Comparison of ENCODE assay signal across 8 cellular contexts in the genomic region with DNA sequence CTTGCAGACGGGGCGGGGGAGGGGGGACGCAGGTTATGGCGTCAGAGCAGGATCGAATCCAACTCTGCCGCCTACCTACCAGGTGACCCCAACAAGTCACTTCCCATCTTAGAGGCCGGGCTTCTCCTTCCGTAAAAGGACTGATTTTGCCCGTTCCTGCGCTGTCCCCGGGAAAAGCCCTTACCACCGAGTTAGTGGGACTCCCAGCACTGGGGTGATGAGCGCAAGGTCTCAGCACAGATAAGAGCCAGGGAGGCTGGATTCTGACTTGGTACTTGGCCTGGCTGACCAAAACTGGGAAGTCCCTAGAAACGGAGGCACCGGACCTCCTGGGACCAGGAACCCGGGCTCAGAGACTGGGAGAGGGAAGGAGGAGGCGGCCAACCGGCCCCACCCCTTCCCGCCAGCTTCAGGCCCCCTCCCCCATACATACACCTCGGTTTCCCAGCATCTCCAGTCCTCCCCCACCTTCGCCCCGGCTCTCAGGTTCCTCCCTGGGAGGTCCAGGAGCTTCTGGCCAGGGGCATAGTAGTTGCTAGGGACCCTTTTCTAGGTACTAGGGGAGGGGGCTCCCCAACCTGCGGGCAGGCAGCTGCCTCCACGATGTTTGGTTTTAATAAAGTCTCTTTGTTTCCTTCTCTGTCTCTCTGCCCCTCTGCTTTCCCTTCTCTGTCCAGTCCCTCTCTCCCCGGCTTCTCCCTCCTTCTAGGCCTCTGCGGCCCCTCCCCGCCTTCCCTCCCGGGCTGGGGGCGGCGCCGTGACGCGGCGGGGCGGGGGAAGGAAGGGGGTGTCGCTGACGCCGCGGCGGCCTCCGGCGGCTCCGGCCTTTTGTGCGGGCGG. TPM values are rescaled to one million over a fixed set of nuclear protein-coding genes. Genes with fewer than 3 reads are reported as not detected.
DNase-seq lines count a peak whose midpoint lies in the region; TF ChIP-seq lines count a peak whose summit lies in the region.

Gene GRAMD1A (plus strand): TSS at position 826 of the 840 bp plus-strand sequence. CDS start 156 bp downstream, outside the sequence.

- no peaks in the 10 kb centered on the region for H3K9me3 Mint-ChIP-seq in T-helper 2 cell treated with Interferon-gamma antibody and Interleukin-4, amounts not matched to agents 5 μg/mL and 100 μg/mL, for 36 hours

- peaks cover 12% of the 10 kb centered on the region for H3K36me3 Mint-ChIP-seq in T-helper 2 cell treated with Interferon-gamma antibody and Interleukin-4, amounts not matched to agents 5 μg/mL and 100 μg/mL, for 36 hours (ENCODE audit: low read depth)

- H3K9me2 ChIP-seq in hepatocyte (replicated peaks; ENCODE audit: insufficient read depth), result no peaks in the 10 kb centered on the region

- H3K27ac ChIP-seq in hepatocyte, result peak within 1 kb of the TSS; percentile 100

- H3K4me1 ChIP-seq in HAP-1 (peaks cover 17% of the 10 kb centered on the region), hepatocyte (ENCODE audit: insufficient read depth) (peaks cover 42% of the 10 kb centered on the region)

- H3K4me3 Mint-ChIP-seq in T-helper 2 cell treated with Interferon-gamma antibody and Interleukin-4, amounts not matched to agents 5 μg/mL and 100 μg/mL, for 36 hours, result peak within 1 kb of the TSS; percentile 99

- H3K9me3 ChIP-seq in HAP-1 (no peaks in the 10 kb centered on the region), hepatocyte (ENCODE audit: low read depth) (no peaks in the 10 kb centered on the region)

- peaks cover 27% of the 10 kb centered on the region for H4K20me1 ChIP-seq in hepatocyte (ENCODE audit: insufficient read depth, poor library complexity, severe bottlenecking)

- H3K36me3 ChIP-seq in HAP-1 (replicated peaks) (peaks cover 28% of the 10 kb centered on the region), hepatocyte (replicated peaks; ENCODE audit: insufficient read depth, low read depth) (no peaks in the 10 kb centered on the region)

- peak within 1 kb of the TSS; percentile 51 for H2AFZ ChIP-seq in hepatocyte

- peak within 1 kb of the TSS; percentile 99 for H3K27ac Mint-ChIP-seq in T-helper 2 cell treated with Interferon-gamma antibody and Interleukin-4, amounts not matched to agents 5 μg/mL and 100 μg/mL, for 36 hours

- WGBS in hepatocyte (ENCODE audit: low lambda C conversion rate, missing lambda C conversion rate), result 6% methylated on average over 19 of the region's 45 CpGs

- in situ Hi-C loops in HAP-1 (cut with MboI; ENCODE audit: low sequenced_read_pairs) (no loop called here), astrocyte of the cerebellum (cut with HindIII; ENCODE audit: low sequenced_read_pairs) (no loop called here)

- peak within 1 kb of the TSS; percentile 91 for H3K4me2 ChIP-seq in hepatocyte

- H3K27me3 ChIP-seq in HAP-1 (ENCODE audit: low read depth) (no peaks in the 10 kb centered on the region), hepatocyte (no peaks in the 10 kb centered on the region)

- TF ChIP-seq CTCF in astrocyte of the cerebellum (IDR thresholded peaks at IDR 0.05; ENCODE audit: low read depth, low read length, missing control alignments) (no peak), hepatocyte (IDR thresholded peaks at IDR 0.05; ENCODE audit: poor library complexity) (no peak), retinal pigment epithelial cell (conservative IDR thresholded peaks at IDR 0.05; ENCODE audit: low read depth, low read length) (no peak)

- peak within 1 kb of the TSS; percentile 68 for H3K4me3 ChIP-seq in HAP-1
- peak within 1 kb of the TSS; percentile 77 for H3K4me3 ChIP-seq in astrocyte of the cerebellum (ENCODE audit: low read depth, low read length)
- peak within 1 kb of the TSS; percentile 97 for H3K4me3 ChIP-seq in hepatocyte
- peak within 1 kb of the TSS; percentile 75 for H3K4me3 ChIP-seq in retinal pigment epithelial cell (ENCODE audit: low read length)

- DNase-seq in EH (ENCODE audit: low read depth) (peak; percentile 90), HAP-1 (ENCODE audit: low spot score in 2 of 2) (peak; percentile 83 to 92), NCI-H1417 (lab: John Stamatoyannopoulos, UW) (peak in 2 of 3 experiments; percentile 85 to 88), astrocyte of the cerebellum (ENCODE audit: low read depth) (peak; percentile 41), hepatocyte (ENCODE audit: low spot score) (peak; percentile 95), retinal pigment epithelial cell (ENCODE audit: low read depth) (peak; percentile 84), NCI-H187 treated with DMSO at 0.1 percent for 48 hours (lab: John Stamatoyannopoulos, UW) (no peak)
- peak; percentile 79 for DNase-seq in T-helper 2 cell treated with Interferon-gamma antibody and Interleukin-4, amounts not matched to agents 5 μg/mL and 100 μg/mL, for 36 hours (ENCODE audit: low spot score)

- H3K27me3 Mint-ChIP-seq in T-helper 2 cell treated with Interferon-gamma antibody and Interleukin-4, amounts not matched to agents 5 μg/mL and 100 μg/mL, for 36 hours (ENCODE audit: low read depth), result no peaks in the 10 kb centered on the region

- peaks cover 51% of the 10 kb centered on the region for H3K4me1 Mint-ChIP-seq in T-helper 2 cell treated with Interferon-gamma antibody and Interleukin-4, amounts not matched to agents 5 μg/mL and 100 μg/mL, for 36 hours (ENCODE audit: low read depth)

- H3K79me2 ChIP-seq in hepatocyte, result peaks cover 48% of the 10 kb centered on the region

RNA-seq across cellular contexts. Expression of gene GRAMD1A, which starts in this region (rescaled TPM):
- total RNA-seq in hepatocyte, result 34.8 and 35.4 TPM in 2 replicates
- 80.2 and 92.4 TPM in 2 replicates for polyA plus RNA-seq in hepatocyte
